20 cellular contexts compared by ENCODE assay signal in the genomic region with DNA sequence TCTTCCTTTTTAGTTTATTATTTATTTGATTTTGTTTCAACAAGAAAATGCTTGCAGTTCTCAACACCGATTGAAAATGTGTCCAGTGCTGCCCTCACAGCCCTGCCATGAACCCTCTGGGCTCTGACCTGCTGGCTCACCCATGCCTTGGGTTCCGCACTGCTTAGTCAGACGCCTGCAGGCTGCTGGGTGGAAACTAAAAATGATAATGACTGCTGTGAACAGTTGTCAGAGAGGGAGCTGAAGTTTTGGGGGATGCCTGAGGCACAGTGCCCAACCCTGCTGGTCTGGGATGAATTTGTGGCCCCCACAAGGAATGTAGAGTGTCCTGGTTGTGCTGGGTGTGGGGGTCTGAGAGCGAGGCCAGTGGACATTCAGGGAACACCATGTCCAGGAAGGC. TPM values are rescaled to one million over a fixed set of nuclear protein-coding genes. Genes with fewer than 3 reads are reported as not detected.
DNase-seq lines count a peak whose midpoint lies in the region; ATAC-seq, FAIRE-seq and TF ChIP-seq lines count a peak whose summit lies in the region.
"Had no signal": no experiment of that assay in that cellular context is flagged by ENCODE, and none has a peak within 500 bp of the region (broad histone marks: within the 10 kb centered on the region; RNA-seq: fewer than 3 reads in every experiment).

No MANE protein-coding gene starts in this region.

- DNase-seq in ELF-1 (ENCODE audit: low read depth, low spot score) (peak; percentile 66), MG63 (peak; percentile 72), endothelial cell (ENCODE audit: low spot score) (no peak), neural crest cell (ENCODE audit: low read depth, low spot score) (no peak), HepG2 (ENCODE audit: low spot score) (no peak), erythroblast (lab: John Stamatoyannopoulos, UW) (no peak), heart left ventricle (no peak)
- DNase-seq: activated CD8-positive, alpha-beta memory T cell treated with anti-CD3 and anti-CD28 coated beads for 24 hours; activated naive CD4-positive, alpha-beta T cell; naive B cell; NCI-H1694 treated with DMSO at 0.1 percent for 48 hours; Right ventricle myocardium superior; stimulated activated CD4-positive, alpha-beta T cell treated with anti-CD3 and anti-CD28 coated beads, Interleukin-4, amount 100 ng/mL, for 24 hours; upper lobe of left lung had no signal

- H3K27me3 Mint-ChIP-seq in endothelial cell (ENCODE audit: unreplicated experiment), result peaks cover 4% of the 10 kb centered on the region
- no peaks in the 10 kb centered on the region for H3K27me3 Mint-ChIP-seq in neural crest cell (ENCODE audit: low read depth)

- no peak for FAIRE-seq in HepG2 (lab: Jason Lieb, UNC)

- no peaks in the 10 kb centered on the region for H4K20me1 ChIP-seq in HepG2 (ENCODE audit: insufficient read depth, low read length)

- no peak overlapping the region for H3K9ac ChIP-seq in HepG2 (ENCODE audit: insufficient read depth, low read depth, low read length)

- no peak overlapping the region for H3K4me2 ChIP-seq in HepG2 (ENCODE audit: low read depth, low read length)
- H3K4me2 ChIP-seq: hepatocyte had no signal

- no peak for TF ChIP-seq POLR2A in HepG2 (IDR thresholded peaks at IDR 0.05; ENCODE audit: insufficient read depth in 1 of 2, low read depth in 2 of 2, low read length in 2 of 2)
- TF ChIP-seq POLR2A in erythroblast (IDR thresholded peaks at IDR 0.05; ENCODE audit: low read length), result no peak
- no peak for TF ChIP-seq POLR2A in heart left ventricle (IDR thresholded peaks at IDR 0.05)

- H2AFZ ChIP-seq in HepG2 (ENCODE audit: low read length), result no peak overlapping the region
- H2AFZ ChIP-seq: hepatocyte had no signal

- H3K27ac Mint-ChIP-seq in endothelial cell (ENCODE audit: unreplicated experiment), result peak overlapping the region; percentile 53
- H3K27ac Mint-ChIP-seq in neural crest cell (ENCODE audit: unreplicated experiment), result peak overlapping the region; percentile 81
- H3K27ac Mint-ChIP-seq: CD14-positive monocyte, naive B cell had no signal

- no peak for TF ChIP-seq EP300 in HepG2 (IDR thresholded peaks at IDR 0.05; ENCODE audit: low read depth in 2 of 2, low read length in 2 of 2)
- no peak for TF ChIP-seq EP300 in HepG2 (CRISPR knock-in tag; IDR thresholded peaks at IDR 0.05; ENCODE audit: borderline replicate concordance)

- H3K36me3 ChIP-seq in MG63 (no peaks in the 10 kb centered on the region; the same call in 1 of the 2 replicates), HepG2 (replicated peaks in 1 of 2; ENCODE audit: control insufficient read depth in 1 of 2, insufficient read depth in 2 of 2, low read length in 2 of 2) (no peaks in the 10 kb centered on the region), heart left ventricle (peaks cover 0 to 97% (median 80%) of the 10 kb centered on the region in 9 donors)

- H3K27me3 ChIP-seq in MG63 (no peaks in the 10 kb centered on the region), HepG2 (ENCODE audit: control insufficient read depth in 1 of 2, insufficient read depth in 2 of 2, low read length in 2 of 2) (no peaks in the 10 kb centered on the region), heart left ventricle (no peaks in the 10 kb centered on the region)
- H3K27me3 ChIP-seq: cardiac muscle cell, hepatocyte, right atrium auricular region, upper lobe of left lung had no signal

- H3K4me3 ChIP-seq in MG63 (no peak overlapping the region), HepG2 (replicated peaks in 1 of 3; ENCODE audit: insufficient read depth in 1 of 3, low read depth in 2 of 3, low read length in 3 of 3) (no peak overlapping the region), heart left ventricle (no peak overlapping the region)
- H3K4me3 ChIP-seq: cardiac muscle cell, hepatocyte, right atrium auricular region, upper lobe of left lung had no signal

- H3K27ac ChIP-seq in HepG2 (ENCODE audit: extremely low read length, insufficient read depth, low read length) (no peak overlapping the region), heart left ventricle (no peak overlapping the region)
- H3K27ac ChIP-seq: cardiac muscle cell, right atrium auricular region, upper lobe of left lung had no signal

- H3K4me1 Mint-ChIP-seq in endothelial cell (ENCODE audit: unreplicated experiment) (peaks cover 3% of the 10 kb centered on the region), neural crest cell (no peaks in the 10 kb centered on the region)
- H3K4me1 Mint-ChIP-seq: CD14-positive monocyte, naive B cell had no signal

- BruUV-seq in HepG2 (replicated peaks; lab: Mats Ljungman, UMichigan), result no TSS peak

- H3K9me3 Mint-ChIP-seq in endothelial cell (ENCODE audit: unreplicated experiment) (no peaks in the 10 kb centered on the region), neural crest cell (no peaks in the 10 kb centered on the region)
- H3K9me3 Mint-ChIP-seq: naive B cell had no signal

- POLR2A ChIA-PET in HepG2 (lab: Yijun Ruan, JAX), result no interaction called here

- H3K4me3 Mint-ChIP-seq in endothelial cell (ENCODE audit: unreplicated experiment) (peak overlapping the region; percentile 72), neural crest cell (no peak overlapping the region)
- H3K4me3 Mint-ChIP-seq: CD14-positive monocyte, naive B cell had no signal

- 82% methylated on average over 4 of the region's 4 CpGs for WGBS in HepG2 (ENCODE audit: low lambda C conversion rate)
- 84 to 94% (median 90%) methylated on average over 4 of the region's 4 CpGs for WGBS in heart left ventricle, 4 donors

- intact Hi-C loops in HepG2 (cut with micrococcal nuclease; ENCODE audit: unreplicated experiment) (no loop called here), heart left ventricle (cut with DNase I) (no loop called here)

- peaks cover 15% of the 10 kb centered on the region for H3K4me1 ChIP-seq in HepG2 (ENCODE audit: insufficient read depth, low read length)
- no peaks in the 10 kb centered on the region for H3K4me1 ChIP-seq in heart left ventricle
- H3K4me1 ChIP-seq: right atrium auricular region, upper lobe of left lung had no signal

- no peaks in the 10 kb centered on the region for H3K79me2 ChIP-seq in HepG2 (ENCODE audit: insufficient read depth, low read length)
- H3K79me2 ChIP-seq: hepatocyte had no signal

- H3K9me3 ChIP-seq in MG63 (no peaks in the 10 kb centered on the region), HepG2 (ENCODE audit: low read length) (no peaks in the 10 kb centered on the region), heart left ventricle (no peaks in the 10 kb centered on the region)
- H3K9me3 ChIP-seq: right atrium auricular region, upper lobe of left lung had no signal

- TF ChIP-seq CTCF in endothelial cell (IDR thresholded peaks at IDR 0.05; ENCODE audit: unreplicated experiment), result no peak
- no peak for TF ChIP-seq CTCF in neural crest cell (conservative IDR thresholded peaks at IDR 0.05)
- TF ChIP-seq CTCF in HepG2 (CRISPR knock-in tag; IDR thresholded peaks at IDR 0.05), result no peak
- no peak for TF ChIP-seq CTCF in heart left ventricle (IDR thresholded peaks at IDR 0.05)

- in situ Hi-C loops in HepG2 (cut with HindIII; ENCODE audit: extremely low pct_ligation_motif_present, low pct_unique_long_range_greater_than_20kb), result no loop called here

- no peak for ATAC-seq in HepG2
- no peak for ATAC-seq in GM19397 (IDR thresholded peaks at IDR 0.05; ENCODE audit: unreplicated experiment)
- ATAC-seq in heart left ventricle, result no peak

- H3K36me3 Mint-ChIP-seq in endothelial cell (ENCODE audit: low read depth, unreplicated experiment) (peaks cover 56% of the 10 kb centered on the region), neural crest cell (ENCODE audit: low read depth) (peaks cover 2% of the 10 kb centered on the region)
- H3K36me3 Mint-ChIP-seq: CD14-positive monocyte, naive B cell had no signal

- CTCF ChIA-PET in HepG2 (lab: Yijun Ruan, JAX; ENCODE audit: low intra/inter-chr PET ratio, low total read pairs), result no interaction called here

- no peak for TF ChIP-seq RAD21 in HepG2 (CRISPR knock-in tag; IDR thresholded peaks at IDR 0.05)

RNA-seq across cellular contexts. Expression of gene CFAP157, which starts 22.2 kb away (rescaled TPM):
- total RNA-seq in MG63 (2014; rRNA removed; shearing (Covaris generic); ENCODE audit: low replicate concordance), result not detected in 2 replicates
- 0.85 TPM for total RNA-seq in endothelial cell (ENCODE audit: unreplicated experiment)
- 0.16 TPM in 1 of 2 replicates, not detected in the other for total RNA-seq in neural crest cell
- total RNA-seq in HepG2 (2016; rRNA removed; fragmentation: Illumina TruSeq; extraction: Trizol), result not detected in 2 replicates
- 0.09 TPM in 1 of 2 replicates, not detected in the other for total RNA-seq in HepG2 (2016; cell fraction: cytosol; rRNA removed; fragmentation: Illumina TruSeq; extraction: Trizol; ENCODE audit: low read depth)
- total RNA-seq in HepG2 (2016; cell fraction: insoluble cytoplasmic fraction; rRNA removed; fragmentation: Illumina TruSeq; extraction: Trizol), result 0.11 TPM in 1 of 2 replicates, not detected in the other
- total RNA-seq in HepG2 (2016; cell fraction: membrane; rRNA removed; fragmentation: Illumina TruSeq; extraction: Trizol), result not detected in 2 replicates
- total RNA-seq in HepG2 (2016; cell fraction: nucleus; rRNA removed; fragmentation: Illumina TruSeq; extraction: Trizol), result not detected in 2 replicates
- polyA plus RNA-seq in HepG2 (2011; rRNA removed), result 0.07 TPM in 1 of 2 replicates, not detected in the other
- polyA plus RNA-seq in HepG2 (2011; cell fraction: cytosol; rRNA removed), result 0.03 TPM in 1 of 2 replicates, not detected in the other
- polyA plus RNA-seq in HepG2 (2011; cell fraction: nucleus; rRNA removed), result 0.24 and 0.47 TPM in 2 replicates
- polyA plus RNA-seq in HepG2 (2012), result 0.15 and 0.28 TPM in 2 replicates
- polyA plus RNA-seq in HepG2 (2016; cell fraction: cytosol; fragmentation: Illumina TruSeq; extraction: Trizol; ENCODE audit: low read depth), result not detected in 2 replicates
- polyA plus RNA-seq in HepG2 (2016; cell fraction: insoluble cytoplasmic fraction; fragmentation: Illumina TruSeq; extraction: Trizol; ENCODE audit: low read depth), result not detected in 2 replicates
- not detected in 2 replicates for polyA plus RNA-seq in HepG2 (2016; cell fraction: membrane; fragmentation: Illumina TruSeq; extraction: Trizol; ENCODE audit: low read depth)
- polyA plus RNA-seq in HepG2 (2016; cell fraction: nucleus; fragmentation: Illumina TruSeq; extraction: Trizol; ENCODE audit: insufficient read depth, low read depth), result not detected in 2 replicates
- not detected in 2 replicates for polyA minus RNA-seq in HepG2 (2011; rRNA and poly(A)+ RNA removed; ENCODE audit: low replicate concordance)
- not detected in 2 replicates for polyA minus RNA-seq in HepG2 (2011; cell fraction: cytosol; rRNA and poly(A)+ RNA removed)
- polyA minus RNA-seq in HepG2 (2011; cell fraction: nucleus; rRNA and poly(A)+ RNA removed), result 0.12 TPM in 1 of 2 replicates, not detected in the other
- under 1 TPM in 2 of 9 donors, not detected in 7; 0.15 to 0.87 TPM for total RNA-seq in heart left ventricle
- under 1 TPM; 0.08 TPM for polyA plus RNA-seq in heart left ventricle
- total RNA-seq: G401, hepatocyte, right atrium auricular region, Right ventricle myocardium superior had no signal

RNA-seq across cellular contexts. Expression of gene PTRH1, which starts 30.9 kb away (rescaled TPM):
- total RNA-seq in MG63 (2014; rRNA removed; shearing (Covaris generic); ENCODE audit: low replicate concordance), result 15.9 and 26.7 TPM in 2 replicates
- 15.3 TPM for total RNA-seq in endothelial cell (ENCODE audit: unreplicated experiment)
- total RNA-seq in neural crest cell, result 7.2 and 9.8 TPM in 2 replicates
- total RNA-seq in HepG2 (2016; rRNA removed; fragmentation: Illumina TruSeq; extraction: Trizol), result 7.6 and 10.4 TPM in 2 replicates
- 3.7 and 4.7 TPM in 2 replicates for total RNA-seq in HepG2 (2016; cell fraction: cytosol; rRNA removed; fragmentation: Illumina TruSeq; extraction: Trizol; ENCODE audit: low read depth)
- 9.5 and 11.7 TPM in 2 replicates for total RNA-seq in HepG2 (2016; cell fraction: insoluble cytoplasmic fraction; rRNA removed; fragmentation: Illumina TruSeq; extraction: Trizol)
- total RNA-seq in HepG2 (2016; cell fraction: membrane; rRNA removed; fragmentation: Illumina TruSeq; extraction: Trizol), result 3.7 and 4.4 TPM in 2 replicates
- 3.4 and 3.9 TPM in 2 replicates for total RNA-seq in HepG2 (2016; cell fraction: nucleus; rRNA removed; fragmentation: Illumina TruSeq; extraction: Trizol)
- 4.0 and 5.4 TPM in 2 replicates for polyA plus RNA-seq in HepG2 (2011; rRNA removed)
- polyA plus RNA-seq in HepG2 (2011; cell fraction: cytosol; rRNA removed), result 5.4 and 8.9 TPM in 2 replicates
- polyA plus RNA-seq in HepG2 (2011; cell fraction: nucleus; rRNA removed), result 6.0 and 7.2 TPM in 2 replicates
- 3.0 and 3.2 TPM in 2 replicates for polyA plus RNA-seq in HepG2 (2012)
- polyA plus RNA-seq in HepG2 (2016; cell fraction: cytosol; fragmentation: Illumina TruSeq; extraction: Trizol; ENCODE audit: low read depth), result 3.5 and 3.9 TPM in 2 replicates
- 8.4 and 8.9 TPM in 2 replicates for polyA plus RNA-seq in HepG2 (2016; cell fraction: insoluble cytoplasmic fraction; fragmentation: Illumina TruSeq; extraction: Trizol; ENCODE audit: low read depth)
- 3.9 and 4.4 TPM in 2 replicates for polyA plus RNA-seq in HepG2 (2016; cell fraction: membrane; fragmentation: Illumina TruSeq; extraction: Trizol; ENCODE audit: low read depth)
- polyA plus RNA-seq in HepG2 (2016; cell fraction: nucleus; fragmentation: Illumina TruSeq; extraction: Trizol; ENCODE audit: insufficient read depth, low read depth), result 6.4 and 9.2 TPM in 2 replicates
- 5.1 and 17.9 TPM in 2 replicates for polyA minus RNA-seq in HepG2 (2011; rRNA and poly(A)+ RNA removed; ENCODE audit: low replicate concordance)
- 1.8 and 1.9 TPM in 2 replicates for polyA minus RNA-seq in HepG2 (2011; cell fraction: cytosol; rRNA and poly(A)+ RNA removed)
- polyA minus RNA-seq in HepG2 (2011; cell fraction: nucleus; rRNA and poly(A)+ RNA removed), result 1.9 and 3.9 TPM in 2 replicates
- 10 to 100 TPM in 7 of 9 donors, 1 to 10 TPM in 2; 7.3 to 30.5 (median 13.5) TPM for total RNA-seq in heart left ventricle
- polyA plus RNA-seq in heart left ventricle, result 10 to 100 TPM; 14.0 to 44.7 TPM

RNA-seq across cellular contexts. Expression of gene TTC16, which starts 31.3 kb away (rescaled TPM):
- total RNA-seq in MG63 (2014; rRNA removed; shearing (Covaris generic); ENCODE audit: low replicate concordance), result not detected in 2 replicates
- total RNA-seq in endothelial cell (ENCODE audit: unreplicated experiment), result 0.08 TPM
- total RNA-seq in neural crest cell, result not detected in 2 replicates
- total RNA-seq in HepG2 (2016; rRNA removed; fragmentation: Illumina TruSeq; extraction: Trizol), result not detected in 2 replicates
- total RNA-seq in HepG2 (2016; cell fraction: cytosol; rRNA removed; fragmentation: Illumina TruSeq; extraction: Trizol; ENCODE audit: low read depth), result not detected in 2 replicates
- total RNA-seq in HepG2 (2016; cell fraction: insoluble cytoplasmic fraction; rRNA removed; fragmentation: Illumina TruSeq; extraction: Trizol), result not detected in 2 replicates
- not detected in 2 replicates for total RNA-seq in HepG2 (2016; cell fraction: membrane; rRNA removed; fragmentation: Illumina TruSeq; extraction: Trizol)
- not detected in 2 replicates for total RNA-seq in HepG2 (2016; cell fraction: nucleus; rRNA removed; fragmentation: Illumina TruSeq; extraction: Trizol)
- not detected in 2 replicates for polyA plus RNA-seq in HepG2 (2011; rRNA removed)
- 0.03 TPM in 1 of 2 replicates, not detected in the other for polyA plus RNA-seq in HepG2 (2011; cell fraction: cytosol; rRNA removed)
- 0.08 TPM in 1 of 2 replicates, not detected in the other for polyA plus RNA-seq in HepG2 (2011; cell fraction: nucleus; rRNA removed)
- polyA plus RNA-seq in HepG2 (2012), result not detected in 2 replicates
- not detected in 2 replicates for polyA plus RNA-seq in HepG2 (2016; cell fraction: cytosol; fragmentation: Illumina TruSeq; extraction: Trizol; ENCODE audit: low read depth)
- polyA plus RNA-seq in HepG2 (2016; cell fraction: insoluble cytoplasmic fraction; fragmentation: Illumina TruSeq; extraction: Trizol; ENCODE audit: low read depth), result not detected in 2 replicates
- 0.09 TPM in 1 of 2 replicates, not detected in the other for polyA plus RNA-seq in HepG2 (2016; cell fraction: membrane; fragmentation: Illumina TruSeq; extraction: Trizol; ENCODE audit: low read depth)
- not detected in 2 replicates for polyA plus RNA-seq in HepG2 (2016; cell fraction: nucleus; fragmentation: Illumina TruSeq; extraction: Trizol; ENCODE audit: insufficient read depth, low read depth)
- polyA minus RNA-seq in HepG2 (2011; rRNA and poly(A)+ RNA removed; ENCODE audit: low replicate concordance), result 0.72 TPM in 1 of 2 replicates, not detected in the other
- polyA minus RNA-seq in HepG2 (2011; cell fraction: cytosol; rRNA and poly(A)+ RNA removed), result not detected in 2 replicates
- not detected in 2 replicates for polyA minus RNA-seq in HepG2 (2011; cell fraction: nucleus; rRNA and poly(A)+ RNA removed)
- under 1 TPM in 8 of 9 donors, not detected in 1; 0.09 to 0.61 (median 0.24) TPM for total RNA-seq in heart left ventricle
- polyA plus RNA-seq in heart left ventricle, result under 1 TPM in 1 of 2 donors, not detected in 1; 0.34 TPM
- total RNA-seq: G401, hepatocyte had no signal
- polyA plus RNA-seq: cardiac muscle cell, hepatocyte had no signal

RNA-seq across cellular contexts. Expression of gene TOR2A, which starts 50.5 kb away (rescaled TPM):
- 5.8 and 18.7 TPM in 2 replicates for total RNA-seq in MG63 (2014; rRNA removed; shearing (Covaris generic); ENCODE audit: low replicate concordance)
- total RNA-seq in endothelial cell (ENCODE audit: unreplicated experiment) (29.1 TPM), neural crest cell (25.7 and 27.4 TPM in 2 replicates), HepG2 (2016; rRNA removed; fragmentation: Illumina TruSeq; extraction: Trizol) (5.5 and 7.2 TPM in 2 replicates), heart left ventricle (1 to 10 TPM; 1.7 to 9.2 (median 3.3) TPM)
- total RNA-seq in HepG2 (2016; cell fraction: cytosol; rRNA removed; fragmentation: Illumina TruSeq; extraction: Trizol; ENCODE audit: low read depth), result 5.2 and 7.3 TPM in 2 replicates
- 4.5 and 7.9 TPM in 2 replicates for total RNA-seq in HepG2 (2016; cell fraction: insoluble cytoplasmic fraction; rRNA removed; fragmentation: Illumina TruSeq; extraction: Trizol)
- total RNA-seq in HepG2 (2016; cell fraction: membrane; rRNA removed; fragmentation: Illumina TruSeq; extraction: Trizol), result 7.9 and 11.8 TPM in 2 replicates
- 6.0 and 8.4 TPM in 2 replicates for total RNA-seq in HepG2 (2016; cell fraction: nucleus; rRNA removed; fragmentation: Illumina TruSeq; extraction: Trizol)
- polyA plus RNA-seq in HepG2 (2011; rRNA removed) (3.5 and 4.9 TPM in 2 replicates), heart left ventricle (1 to 10 TPM; 3.4 to 5.2 TPM)
- 3.9 and 7.0 TPM in 2 replicates for polyA plus RNA-seq in HepG2 (2011; cell fraction: cytosol; rRNA removed)
- 10.9 and 13.2 TPM in 2 replicates for polyA plus RNA-seq in HepG2 (2011; cell fraction: nucleus; rRNA removed)
- 3.9 and 5.6 TPM in 2 replicates for polyA plus RNA-seq in HepG2 (2012)
- 7.5 and 14.0 TPM in 2 replicates for polyA plus RNA-seq in HepG2 (2016; cell fraction: cytosol; fragmentation: Illumina TruSeq; extraction: Trizol; ENCODE audit: low read depth)
- 8.1 and 8.2 TPM in 2 replicates for polyA plus RNA-seq in HepG2 (2016; cell fraction: insoluble cytoplasmic fraction; fragmentation: Illumina TruSeq; extraction: Trizol; ENCODE audit: low read depth)
- 13.5 and 15.3 TPM in 2 replicates for polyA plus RNA-seq in HepG2 (2016; cell fraction: membrane; fragmentation: Illumina TruSeq; extraction: Trizol; ENCODE audit: low read depth)
- 15.9 and 17.9 TPM in 2 replicates for polyA plus RNA-seq in HepG2 (2016; cell fraction: nucleus; fragmentation: Illumina TruSeq; extraction: Trizol; ENCODE audit: insufficient read depth, low read depth)
- polyA minus RNA-seq in HepG2 (2011; rRNA and poly(A)+ RNA removed; ENCODE audit: low replicate concordance), result 5.5 and 15.6 TPM in 2 replicates
- polyA minus RNA-seq in HepG2 (2011; cell fraction: cytosol; rRNA and poly(A)+ RNA removed), result 3.2 and 3.6 TPM in 2 replicates
- 2.4 and 3.0 TPM in 2 replicates for polyA minus RNA-seq in HepG2 (2011; cell fraction: nucleus; rRNA and poly(A)+ RNA removed)

Comparison
In these comparisons a context has a peak if more than half of its experiments do, and no peak if none do; other contexts are left out.
1. DNase-seq: peak in ELF-1 (single experiment) and MG63 (single experiment); none in endothelial cell (single experiment), neural crest cell (single experiment), HepG2 (single experiment), erythroblast (0 of 2) and heart left ventricle (0 of 5).